Comparison of ENCODE assay signal across 1 cellular context in the genomic region with DNA sequence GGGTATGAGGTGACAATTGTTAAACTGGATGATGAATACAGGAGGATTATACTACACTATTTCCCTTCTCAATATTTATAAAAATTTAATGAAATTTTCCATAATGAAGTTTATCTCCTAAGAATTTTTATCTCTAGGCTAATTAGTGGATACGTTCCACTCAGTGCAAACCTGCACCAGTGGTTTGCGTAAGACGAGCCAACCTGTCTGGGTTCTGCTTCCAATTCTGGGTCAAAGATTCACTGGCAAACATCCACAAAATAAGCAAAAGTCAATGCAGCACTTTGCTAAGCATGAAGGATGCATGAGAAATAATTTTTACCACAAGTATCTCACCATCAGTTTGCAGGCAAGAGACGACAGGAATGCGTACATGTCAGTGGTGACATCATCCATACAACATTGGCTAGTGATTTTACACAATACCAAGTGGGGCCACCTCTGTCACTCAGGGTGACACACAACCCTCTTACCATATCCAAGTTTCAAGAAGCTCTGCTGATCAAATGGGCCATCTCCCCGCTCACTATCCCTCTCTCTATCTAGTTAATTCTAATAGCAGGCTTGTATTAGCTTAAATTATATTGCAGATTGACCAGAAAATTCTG.
TF ChIP-seq lines count a peak whose summit lies in the region.

No MANE protein-coding gene starts in this region.

TF ChIP-seq in K562, 482 proteins besides CTCF, POLR2A, EP300 and RAD21 (continued from another document):
- TF ChIP-seq, protein P1, sequence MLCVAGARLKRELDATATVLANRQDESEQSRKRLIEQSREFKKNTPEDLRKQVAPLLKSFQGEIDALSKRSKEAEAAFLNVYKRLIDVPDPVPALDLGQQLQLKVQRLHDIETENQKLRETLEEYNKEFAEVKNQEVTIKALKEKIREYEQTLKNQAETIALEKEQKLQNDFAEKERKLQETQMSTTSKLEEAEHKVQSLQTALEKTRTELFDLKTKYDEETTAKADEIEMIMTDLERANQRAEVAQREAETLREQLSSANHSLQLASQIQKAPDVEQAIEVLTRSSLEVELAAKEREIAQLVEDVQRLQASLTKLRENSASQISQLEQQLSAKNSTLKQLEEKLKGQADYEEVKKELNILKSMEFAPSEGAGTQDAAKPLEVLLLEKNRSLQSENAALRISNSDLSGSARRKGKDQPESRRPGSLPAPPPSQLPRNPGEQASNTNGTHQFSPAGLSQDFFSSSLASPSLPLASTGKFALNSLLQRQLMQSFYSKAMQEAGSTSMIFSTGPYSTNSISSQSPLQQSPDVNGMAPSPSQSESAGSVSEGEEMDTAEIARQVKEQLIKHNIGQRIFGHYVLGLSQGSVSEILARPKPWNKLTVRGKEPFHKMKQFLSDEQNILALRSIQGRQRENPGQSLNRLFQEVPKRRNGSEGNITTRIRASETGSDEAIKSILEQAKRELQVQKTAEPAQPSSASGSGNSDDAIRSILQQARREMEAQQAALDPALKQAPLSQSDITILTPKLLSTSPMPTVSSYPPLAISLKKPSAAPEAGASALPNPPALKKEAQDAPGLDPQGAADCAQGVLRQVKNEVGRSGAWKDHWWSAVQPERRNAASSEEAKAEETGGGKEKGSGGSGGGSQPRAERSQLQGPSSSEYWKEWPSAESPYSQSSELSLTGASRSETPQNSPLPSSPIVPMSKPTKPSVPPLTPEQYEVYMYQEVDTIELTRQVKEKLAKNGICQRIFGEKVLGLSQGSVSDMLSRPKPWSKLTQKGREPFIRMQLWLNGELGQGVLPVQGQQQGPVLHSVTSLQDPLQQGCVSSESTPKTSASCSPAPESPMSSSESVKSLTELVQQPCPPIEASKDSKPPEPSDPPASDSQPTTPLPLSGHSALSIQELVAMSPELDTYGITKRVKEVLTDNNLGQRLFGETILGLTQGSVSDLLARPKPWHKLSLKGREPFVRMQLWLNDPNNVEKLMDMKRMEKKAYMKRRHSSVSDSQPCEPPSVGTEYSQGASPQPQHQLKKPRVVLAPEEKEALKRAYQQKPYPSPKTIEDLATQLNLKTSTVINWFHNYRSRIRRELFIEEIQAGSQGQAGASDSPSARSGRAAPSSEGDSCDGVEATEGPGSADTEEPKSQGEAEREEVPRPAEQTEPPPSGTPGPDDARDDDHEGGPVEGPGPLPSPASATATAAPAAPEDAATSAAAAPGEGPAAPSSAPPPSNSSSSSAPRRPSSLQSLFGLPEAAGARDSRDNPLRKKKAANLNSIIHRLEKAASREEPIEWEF (CRISPR knock-in tag; IDR thresholded peaks at IDR 0.05), result no peak
- TF ChIP-seq EGR1 (conservative IDR thresholded peaks at IDR 0.05), result no peak
